Comparison of ENCODE assay signal across 24 cellular contexts in the genomic region with DNA sequence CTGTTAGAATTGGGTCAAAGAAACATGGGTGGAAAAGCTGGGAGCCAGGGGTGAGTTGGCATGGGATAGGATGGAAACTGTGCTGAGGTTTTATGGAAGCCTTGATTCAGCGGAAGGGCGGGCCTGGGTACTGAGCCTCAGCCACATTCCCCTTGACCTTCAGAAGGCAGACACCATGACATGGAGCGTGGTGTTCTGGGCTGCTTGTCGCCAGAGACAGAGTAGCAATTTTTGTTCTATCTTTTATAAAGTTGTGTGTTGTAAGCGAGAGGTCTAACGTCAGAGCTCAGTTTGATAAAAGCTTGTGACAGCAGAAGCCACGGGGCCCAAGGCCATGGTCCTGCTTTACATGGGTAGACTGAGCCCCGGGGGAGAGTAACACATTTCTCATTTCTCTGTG.
"Had no signal": no experiment of that assay in that cellular context is flagged by ENCODE, and none has a peak within 500 bp of the region (broad histone marks: within the 10 kb centered on the region; RNA-seq: fewer than 3 reads in every experiment).

No MANE protein-coding gene starts in this region.

- H3K9me3 ChIP-seq: colonic mucosa, esophagus muscularis mucosa, esophagus squamous epithelium, gastrocnemius medialis, gastroesophageal sphincter, heart left ventricle had no signal

- ATAC-seq: effector memory CD8-positive, alpha-beta T cell; esophagus mucosa; foreskin keratinocyte; gastrocnemius medialis; gastroesophageal sphincter; heart left ventricle had no signal

- H3K36me3 ChIP-seq: colonic mucosa, esophagus muscularis mucosa, esophagus squamous epithelium, gastrocnemius medialis, gastroesophageal sphincter, heart left ventricle had no signal

- H3K4me1 ChIP-seq: colonic mucosa, foreskin keratinocyte had no signal

- H3K9me3 Mint-ChIP-seq: dendritic cell treated with granulocyte-macrophage colony-stimulating factor and Interleukin-4, amounts not matched to agents 40 ng/mL and 50 ng/mL, for 4 days; effector memory CD8-positive, alpha-beta T cell; endodermal cell had no signal

- H3K4me3 Mint-ChIP-seq: dendritic cell treated with granulocyte-macrophage colony-stimulating factor and Interleukin-4, amounts not matched to agents 40 ng/mL and 50 ng/mL, for 4 days; effector memory CD8-positive, alpha-beta T cell; endodermal cell had no signal

- H3K4me3 ChIP-seq: colonic mucosa, coronary artery, dorsolateral prefrontal cortex, esophagus muscularis mucosa, esophagus squamous epithelium, gastrocnemius medialis, gastroesophageal sphincter, heart left ventricle had no signal

- H3K27ac Mint-ChIP-seq: dendritic cell treated with granulocyte-macrophage colony-stimulating factor and Interleukin-4, amounts not matched to agents 40 ng/mL and 50 ng/mL, for 4 days; effector memory CD8-positive, alpha-beta T cell; endodermal cell had no signal

- DNase-seq: colonic mucosa; cortex of kidney; dermis blood vessel endothelial cell; dorsolateral prefrontal cortex; effector CD4-positive, alpha-beta T cell; effector CD8-positive, alpha-beta T cell; effector memory CD4-positive, alpha-beta T cell; effector memory CD8-positive, alpha-beta T cell; endodermal cell; erythroblast; esophagus squamous epithelium; foreskin fibroblast; foreskin keratinocyte; foreskin melanocyte; gastrocnemius medialis; glutamatergic neuron; head of caudate nucleus; heart left ventricle had no signal

- H3K27ac ChIP-seq: colonic mucosa, coronary artery, dorsolateral prefrontal cortex, epithelial cell of prostate, esophagus muscularis mucosa, esophagus squamous epithelium, foreskin keratinocyte, gastrocnemius medialis, gastroesophageal sphincter, heart left ventricle had no signal
